In genomic region chr5:140840978-140841962, GRCh38 we compare ENCODE assay signal across 7 cellular contexts. TPM values are rescaled to one million over a fixed set of nuclear protein-coding genes. Genes with fewer than 3 reads are reported as not detected.
DNase-seq lines count a peak whose midpoint lies in the region; ATAC-seq and TF ChIP-seq lines count a peak whose summit lies in the region.

PCDHA8 (plus strand) TSS chr5:140841187; CDS start chr5:140841322, 135 bp downstream.

- H3K27ac ChIP-seq in left lung, result no peak within 1 kb of the TSS

- DNase-seq in GDM1 (lab: John Stamatoyannopoulos, UW) (peak; percentile 16), UCSD-AML1 (lab: John Stamatoyannopoulos, UW; ENCODE audit: unreplicated experiment) (peak; percentile 38), left lung (no peak), T-helper 2 cell (no peak), posterior vena cava (ENCODE audit: low spot score) (no peak)

- TF ChIP-seq CTCF in LNCAP (IDR thresholded peaks at IDR 0.05) (peak; percentile 63), left lung (IDR thresholded peaks at IDR 0.05) (peak; percentile 13 to 14)

- intact Hi-C loops in left lung (cut with DNase I), result no loop called here
- intact Hi-C loops in posterior vena cava (cut with DNase I), result no loop called here

- H3K9me3 ChIP-seq in left lung, result peaks cover 0 to 20% of the 10 kb centered on the region in 2 donors

- H3K27me3 ChIP-seq in left lung, result peaks cover 4 to 52% of the 10 kb centered on the region in 2 donors

- no peaks in the 10 kb centered on the region for H3K36me3 ChIP-seq in left lung

- no peaks in the 10 kb centered on the region for H3K4me1 ChIP-seq in left lung

- H3K4me3 ChIP-seq in left lung, result no peak within 1 kb of the TSS

- no peak for ATAC-seq in left lung
- no peak for ATAC-seq in GM21515 (IDR thresholded peaks at IDR 0.05; ENCODE audit: unreplicated experiment)

RNA-seq across cellular contexts. Expression of gene PCDHA8, which starts in this region (rescaled TPM):
- total RNA-seq in left lung (under 1 TPM in 1 of 2 donors, not detected in 1; 0.21 TPM), posterior vena cava (not detected)

Comparison
In these comparisons a context has a peak if more than half of its experiments do, and no peak if none do; other contexts are left out.
1. DNase-seq: peak in GDM1 (single experiment) and UCSD-AML1 (single experiment); none in left lung (0 of 2), T-helper 2 cell (0 of 5) and posterior vena cava (single experiment).